7 cellular contexts compared by ENCODE assay signal in the genomic region with DNA sequence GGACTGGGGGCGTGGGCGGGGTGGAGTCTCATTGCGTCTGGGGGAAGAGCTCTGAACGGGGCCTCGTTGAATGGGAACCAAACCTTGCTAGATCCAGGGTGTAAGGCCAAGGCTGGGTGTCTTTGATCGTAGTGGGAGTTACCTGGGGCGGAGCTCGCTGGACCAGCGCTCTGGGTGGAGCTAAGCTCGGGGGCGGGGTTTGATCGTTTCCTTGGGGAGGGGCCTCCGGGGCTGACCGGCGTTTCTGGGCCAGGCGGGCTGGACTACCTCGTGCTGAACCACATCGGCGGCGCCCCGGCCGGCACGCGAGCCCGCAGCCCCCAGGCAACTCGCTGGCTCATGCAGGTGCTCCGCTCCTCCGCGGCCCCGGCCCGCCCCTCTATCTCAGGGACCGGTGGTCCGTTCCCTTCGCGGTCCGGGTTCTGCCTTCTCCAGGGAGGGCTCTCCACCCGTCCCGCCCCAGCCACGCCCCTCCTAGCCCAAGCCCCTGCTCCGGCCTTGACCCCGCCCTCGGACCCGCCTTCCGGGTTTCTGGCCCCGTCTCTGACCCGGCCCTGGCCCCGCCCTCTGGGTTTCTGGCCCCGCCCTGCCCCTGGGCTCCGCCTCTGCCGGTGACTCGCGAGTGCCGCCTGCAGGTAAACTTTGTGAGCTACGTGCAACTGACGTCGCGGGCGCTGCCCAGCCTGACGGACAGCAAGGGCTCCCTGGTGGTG. TPM values are rescaled to one million over a fixed set of nuclear protein-coding genes. Genes with fewer than 3 reads are reported as not detected.
DNase-seq lines count a peak whose midpoint lies in the region; ATAC-seq and TF ChIP-seq lines count a peak whose summit lies in the region.

No MANE protein-coding gene starts in this region.

- dilution Hi-C loops in mammary epithelial cell (cut with HindIII; ENCODE audit: low sequenced_read_pairs): no loop called here

- WGBS in mammary epithelial cell (ENCODE audit: low coverage, missing lambda C conversion rate): 2% methylated on average over 20 of the region's 59 CpGs
- WGBS in smooth muscle cell (ENCODE audit: low lambda C conversion rate): 2% methylated on average over 33 of the region's 59 CpGs

- in situ Hi-C loops in mammary epithelial cell (cut with MboI; ENCODE audit: low sequenced_read_pairs in 2 of 2): no loop called here

- peaks cover 31 to 41% of the 10 kb centered on the region in 2 donors for H3K4me1 Mint-ChIP-seq in immature natural killer cell

- peaks cover 11 to 16% (median 14%) of the 10 kb centered on the region in 3 donors for H3K27me3 Mint-ChIP-seq in immature natural killer cell (ENCODE audit: low read depth in 3 of 3)

- H2AFZ ChIP-seq in mammary epithelial cell (ENCODE audit: low read depth, low read length): peak overlapping the region; percentile 94
- no peak overlapping the region for H2AFZ ChIP-seq in smooth muscle cell (ENCODE audit: low read depth)

- H3K27ac ChIP-seq in VCaP (peak overlapping the region; percentile 60), mammary epithelial cell (ENCODE audit: insufficient read depth, low read depth, low read length) (no peak overlapping the region), smooth muscle cell (ENCODE audit: low read depth) (no peak overlapping the region)

- peaks cover 15% of the 10 kb centered on the region for H3F3A ChIP-seq in smooth muscle cell (ENCODE audit: low read depth)

- no TSS peak for BruUV-seq in mammary epithelial cell (replicated peaks; lab: Mats Ljungman, UMichigan)

- peak overlapping the region; percentile 46 to 74 (median 60) for H3K4me3 ChIP-seq in mammary epithelial cell (replicated peaks in 1 of 3; ENCODE audit: insufficient read depth in 1 of 3, low read depth in 2 of 3, low read length in 3 of 3)
- peak overlapping the region; percentile 58 for H3K4me3 ChIP-seq in smooth muscle cell

- H3K27me3 ChIP-seq in mammary epithelial cell (ENCODE audit: insufficient read depth, low read length) (no peaks in the 10 kb centered on the region), smooth muscle cell (ENCODE audit: low read depth) (no peaks in the 10 kb centered on the region)

- ATAC-seq in GM18502 (IDR thresholded peaks at IDR 0.05; ENCODE audit: poor library complexity, unreplicated experiment) (peak; percentile 57), HG02973 (IDR thresholded peaks at IDR 0.05; ENCODE audit: unreplicated experiment) (peak; percentile 41)

- H4K20me1 ChIP-seq in mammary epithelial cell (ENCODE audit: insufficient read depth, low read length) (peaks cover 4% of the 10 kb centered on the region), smooth muscle cell (ENCODE audit: low read depth) (peaks cover 20% of the 10 kb centered on the region)

- H3K9me3 ChIP-seq in mammary epithelial cell (replicated peaks; ENCODE audit: insufficient read depth, low read length): no peaks in the 10 kb centered on the region
- H3K9me3 ChIP-seq in smooth muscle cell (replicated peaks; ENCODE audit: low read depth): no peaks in the 10 kb centered on the region

- H3K9me3 Mint-ChIP-seq in immature natural killer cell: no peaks in the 10 kb centered on the region

- H3K79me2 ChIP-seq in mammary epithelial cell (ENCODE audit: insufficient read depth, low read length): peaks cover 17% of the 10 kb centered on the region
- H3K79me2 ChIP-seq in smooth muscle cell (ENCODE audit: low read depth): peaks cover 18% of the 10 kb centered on the region

- H3K36me3 ChIP-seq in mammary epithelial cell (ENCODE audit: insufficient read depth, low read length): peaks cover under 1% of the 10 kb centered on the region
- H3K36me3 ChIP-seq in smooth muscle cell (ENCODE audit: low read depth): no peaks in the 10 kb centered on the region

- DNase-seq in NCI-H2081 (lab: John Stamatoyannopoulos, UW) (peak; percentile 81 to 93), mammary epithelial cell (peak; percentile 90), immature natural killer cell (peak; percentile 96 to 98 (median 97)), smooth muscle cell (lab: John Stamatoyannopoulos, UW; ENCODE audit: unreplicated experiment) (peak; percentile 93)

- H3K4me3 Mint-ChIP-seq in immature natural killer cell: peak overlapping the region; percentile 82 to 90 (median 85)

- intact Hi-C loops in mammary epithelial cell (cut with micrococcal nuclease): loop anchor here (2.0 to 5.0 kb wide), 2 partner anchors 64 to 140 kb away; a partner anchor contains a TSS

- H3K4me2 ChIP-seq in mammary epithelial cell (ENCODE audit: insufficient read depth, low read depth, low read length) (peak overlapping the region; percentile 94), smooth muscle cell (peak overlapping the region; percentile 82)

- CTCF ChIA-PET in mammary epithelial cell (lab: Charles Lee; ENCODE audit: low non-redundant PET): interaction anchor here (0.5 to 0.7 kb wide), 3 partner anchors 33 to 129 kb away, joined by 3 to 40 read pairs (median 4); a partner anchor contains a TSS

- peak overlapping the region; percentile 61 to 94 (median 85) for H3K27ac Mint-ChIP-seq in immature natural killer cell

- TF ChIP-seq CTCF in VCaP (conservative IDR thresholded peaks at IDR 0.05) (peak; percentile 87), mammary epithelial cell (conservative IDR thresholded peaks at IDR 0.05 in 1 of 2, IDR thresholded peaks at IDR 0.05 in 1 of 2; ENCODE audit: extremely low read depth in 1 of 2, insufficient read depth in 1 of 2, low read depth in 1 of 2, low read length in 2 of 2) (peak; percentile 76 to 93), smooth muscle cell (IDR thresholded peaks at IDR 0.05; ENCODE audit: borderline replicate concordance, insufficient read depth, poor library complexity, severe bottlenecking) (peak; percentile 70)

- H3K9ac ChIP-seq in mammary epithelial cell (ENCODE audit: insufficient read depth, low read length): no peak overlapping the region
- H3K9ac ChIP-seq in smooth muscle cell (ENCODE audit: low read depth): no peak overlapping the region

- H3K4me1 ChIP-seq in mammary epithelial cell (ENCODE audit: insufficient read depth, low read length) (peaks cover 11% of the 10 kb centered on the region), smooth muscle cell (ENCODE audit: low read depth) (peaks cover 7% of the 10 kb centered on the region)

- H3K36me3 Mint-ChIP-seq in immature natural killer cell: no peaks in the 10 kb centered on the region

RNA-seq across cellular contexts. Expression of a gene that starts 3.3 kb away (rescaled TPM):
- total RNA-seq in mammary epithelial cell: 100 to 1,000 TPM; 323 to 990 TPM
- polyA plus RNA-seq in mammary epithelial cell: 717 TPM
- polyA minus RNA-seq in mammary epithelial cell: 88.8 TPM
- polyA plus RNA-seq in immature natural killer cell: 1,000 to 10,000 TPM in 1 of 3 donors, 100 to 1,000 TPM in 2; 550 to 1,524 (median 935) TPM
- total RNA-seq in smooth muscle cell: 591 and 641 TPM in 2 replicates
- 1,079 and 1,182 TPM in 2 replicates for polyA plus RNA-seq in smooth muscle cell

RNA-seq across cellular contexts. Expression of a gene that starts 6.0 kb away (rescaled TPM):
- total RNA-seq in mammary epithelial cell (10 to 100 TPM in 1 of 2 donors, 1 to 10 TPM in 1; 6.4 to 10.5 TPM), smooth muscle cell (10.3 and 28.0 TPM in 2 replicates)
- polyA plus RNA-seq in mammary epithelial cell (5.2 TPM), immature natural killer cell (1 to 10 TPM; 2.0 to 3.1 (median 2.5) TPM), smooth muscle cell (28.4 and 28.5 TPM in 2 replicates)
- polyA minus RNA-seq in mammary epithelial cell: 4.6 TPM

RNA-seq across cellular contexts. Expression of a gene that starts 6.5 kb away (rescaled TPM):
- total RNA-seq in mammary epithelial cell: 10 to 100 TPM; 25.3 to 71.2 TPM
- 46.8 TPM for polyA plus RNA-seq in mammary epithelial cell
- polyA minus RNA-seq in mammary epithelial cell: 14.5 TPM
- 100 to 1,000 TPM in 1 of 3 donors, 10 to 100 TPM in 2; 85.1 to 134 (median 98.2) TPM for polyA plus RNA-seq in immature natural killer cell
- total RNA-seq in smooth muscle cell: 29.8 and 45.2 TPM in 2 replicates
- polyA plus RNA-seq in smooth muscle cell: 143 and 151 TPM in 2 replicates

RNA-seq across cellular contexts. Expression of a gene that starts 33.1 kb away (rescaled TPM):
- total RNA-seq in mammary epithelial cell (10 to 100 TPM; 73.7 to 88.3 TPM), smooth muscle cell (30.2 and 31.6 TPM in 2 replicates)
- polyA plus RNA-seq in mammary epithelial cell (55.0 TPM), immature natural killer cell (10 to 100 TPM in 2 of 3 donors, 1 to 10 TPM in 1; 8.4 to 24.2 (median 11.3) TPM), smooth muscle cell (67.7 and 82.6 TPM in 2 replicates)
- 64.3 TPM for polyA minus RNA-seq in mammary epithelial cell

RNA-seq across cellular contexts. Expression of a gene that starts 33.6 kb away (rescaled TPM):
- not detected for total RNA-seq in mammary epithelial cell
- polyA plus RNA-seq in mammary epithelial cell: not detected
- polyA minus RNA-seq in mammary epithelial cell: not detected
- polyA plus RNA-seq in immature natural killer cell: not detected
- not detected in 2 replicates for total RNA-seq in smooth muscle cell
- polyA plus RNA-seq in smooth muscle cell: not detected in 2 replicates
